ENCODE assay signal across 17 cellular contexts in the genomic region with DNA sequence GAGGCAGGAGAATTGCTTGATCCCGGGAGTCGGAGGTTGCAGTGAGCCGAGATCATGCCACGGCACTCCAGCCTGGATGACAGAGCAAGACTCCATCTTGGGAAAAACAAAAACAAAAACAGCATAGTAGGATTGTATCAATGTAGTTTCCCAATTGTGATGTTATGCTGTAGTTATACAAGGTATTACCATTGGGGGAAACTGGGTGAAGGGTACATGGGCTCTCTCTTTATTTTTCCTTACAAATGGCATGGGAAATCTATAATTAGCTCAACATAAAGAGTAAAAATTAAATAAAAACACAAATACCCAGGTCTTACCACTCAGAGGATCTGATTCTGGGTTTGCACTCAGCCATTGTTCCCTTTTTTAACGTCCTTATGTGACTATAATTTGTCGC.
"Had no signal": no experiment of that assay in that cellular context is flagged by ENCODE, and none has a peak within 500 bp of the region (broad histone marks: within the 10 kb centered on the region; RNA-seq: fewer than 3 reads in every experiment).

No MANE protein-coding gene starts in this region.

- ATAC-seq: stimulated activated effector memory CD8-positive, alpha-beta T cell treated with anti-CD3 and anti-CD28 coated beads, Interleukin-12 subunit alpha, Interleukin-12 subunit beta, amount 100 ng/mL, for 72 hours; stimulated activated memory B cell treated with anti-CD40 and anti-IgM and Interleukin-4, amounts not matched to agents 10 μg/mL and 1 μg/mL and 100 μg/mL, for 72 hours; stimulated activated naive B cell treated with anti-CD40 and anti-IgM and Interleukin-4, amounts not matched to agents 10 μg/mL and 1 μg/mL and 100 μg/mL, for 72 hours; stimulated activated naive CD8-positive, alpha-beta T cell treated with anti-CD3 and anti-CD28 coated beads, Interleukin-15, amount 100 ng/mL, for 72 hours; stimulated activated naive CD8-positive, alpha-beta T cell treated with anti-CD3 and anti-CD28 coated beads, Interleukin-15, Interleukin-2, amounts not matched to agents 100 U/mL and 50 U/mL, for 24 hours; upper lobe of right lung had no signal

- H3K4me3 ChIP-seq: stomach, suprapubic skin, testis, thoracic aorta, thyroid gland, tibial artery, tibial nerve, transverse colon, upper lobe of left lung, upper lobe of right lung, uterus, vagina had no signal

- H3K9me3 ChIP-seq: stomach, suprapubic skin, testis, thoracic aorta, thyroid gland, tibial artery, transverse colon, upper lobe of left lung, upper lobe of right lung, uterus, vagina had no signal

- H3K27ac ChIP-seq: stomach, suprapubic skin, testis, thoracic aorta, thyroid gland, tibial artery, tibial nerve, transverse colon, upper lobe of left lung, upper lobe of right lung, uterus, vagina had no signal

- H3K4me1 ChIP-seq: stomach, suprapubic skin, testis, thyroid gland, tibial artery, tibial nerve, transverse colon, upper lobe of left lung, upper lobe of right lung, uterus, vagina had no signal

- H3K36me3 ChIP-seq: thoracic aorta, thyroid gland, upper lobe of right lung, uterus, vagina had no signal
